Comparison of ENCODE assay signal across 14 cellular contexts in the genomic region with DNA sequence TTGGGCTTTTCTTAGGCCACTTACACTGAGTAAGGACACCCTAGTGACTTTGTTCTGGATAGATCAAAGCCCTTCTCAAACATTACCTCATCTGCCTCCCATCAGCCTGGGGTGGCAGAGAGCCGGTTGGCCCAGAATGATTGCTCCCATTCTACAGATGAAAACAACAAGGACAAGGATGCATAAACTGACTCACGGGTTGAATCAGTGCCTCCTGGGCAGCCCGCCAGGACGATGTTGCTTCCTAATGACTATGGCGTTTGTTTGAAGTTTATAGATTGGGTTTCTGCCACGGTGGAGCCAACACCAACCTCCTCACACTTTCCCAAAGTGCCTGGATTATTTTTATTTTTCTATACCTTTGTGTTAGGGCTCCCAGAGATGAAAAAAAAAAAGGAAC.
"Had no signal": no experiment of that assay in that cellular context is flagged by ENCODE, and none has a peak within 500 bp of the region (broad histone marks: within the 10 kb centered on the region; RNA-seq: fewer than 3 reads in every experiment).

No MANE protein-coding gene starts in this region.

- H3K4me3 ChIP-seq: hepatocyte, upper lobe of right lung had no signal

- FAIRE-seq: endothelial cell of umbilical vein had no signal

- H3K27ac Mint-ChIP-seq: activated naive CD8-positive, alpha-beta T cell; naive thymus-derived CD8-positive, alpha-beta T cell; stimulated activated naive B cell treated with anti-CD40 and anti-IgM and Interleukin-4, amounts not matched to agents 10 μg/mL and 1 μg/mL and 100 μg/mL, for 72 hours had no signal

- H3K9me3 ChIP-seq: upper lobe of right lung had no signal

- H3K4me2 ChIP-seq: hepatocyte had no signal

- H3K9me3 Mint-ChIP-seq: naive thymus-derived CD8-positive, alpha-beta T cell; stimulated activated naive B cell treated with anti-CD40 and anti-IgM and Interleukin-4, amounts not matched to agents 10 μg/mL and 1 μg/mL and 100 μg/mL, for 72 hours had no signal

- DNase-seq: activated CD4-positive, CD25-positive, alpha-beta regulatory T cell; activated gamma-delta T cell; amniotic stem cell; dermis blood vessel endothelial cell; effector memory CD4-positive, alpha-beta T cell; foreskin keratinocyte; left cardiac atrium; naive thymus-derived CD8-positive, alpha-beta T cell; stimulated activated naive B cell treated with anti-CD40 and anti-IgM and Interleukin-4, amounts not matched to agents 10 μg/mL and 1 μg/mL and 100 μg/mL, for 72 hours; upper lobe of right lung had no signal

- H3K27me3 Mint-ChIP-seq: activated naive CD8-positive, alpha-beta T cell had no signal

- H3K36me3 ChIP-seq: upper lobe of right lung had no signal

- H2AFZ ChIP-seq: hepatocyte, parathyroid adenoma had no signal

- H3K4me1 ChIP-seq: parathyroid adenoma had no signal

- H3K27me3 ChIP-seq: foreskin keratinocyte, hepatocyte, upper lobe of right lung had no signal

- H3K36me3 Mint-ChIP-seq: activated naive CD8-positive, alpha-beta T cell; naive thymus-derived CD8-positive, alpha-beta T cell; stimulated activated naive B cell treated with anti-CD40 and anti-IgM and Interleukin-4, amounts not matched to agents 10 μg/mL and 1 μg/mL and 100 μg/mL, for 72 hours had no signal

- ATAC-seq: foreskin keratinocyte; left cardiac atrium; naive thymus-derived CD8-positive, alpha-beta T cell; stimulated activated naive B cell treated with anti-CD40 and anti-IgM and Interleukin-4, amounts not matched to agents 10 μg/mL and 1 μg/mL and 100 μg/mL, for 72 hours; upper lobe of right lung had no signal

- H3K79me2 ChIP-seq: parathyroid adenoma had no signal

- H3K9ac ChIP-seq: parathyroid adenoma had no signal

- H3K27ac ChIP-seq: foreskin keratinocyte, hepatocyte, parathyroid adenoma, upper lobe of right lung had no signal

- H3K4me3 Mint-ChIP-seq: activated naive CD8-positive, alpha-beta T cell; naive thymus-derived CD8-positive, alpha-beta T cell; stimulated activated naive B cell treated with anti-CD40 and anti-IgM and Interleukin-4, amounts not matched to agents 10 μg/mL and 1 μg/mL and 100 μg/mL, for 72 hours had no signal
